ENCODE assay signal across 8 cellular contexts in the genomic region with DNA sequence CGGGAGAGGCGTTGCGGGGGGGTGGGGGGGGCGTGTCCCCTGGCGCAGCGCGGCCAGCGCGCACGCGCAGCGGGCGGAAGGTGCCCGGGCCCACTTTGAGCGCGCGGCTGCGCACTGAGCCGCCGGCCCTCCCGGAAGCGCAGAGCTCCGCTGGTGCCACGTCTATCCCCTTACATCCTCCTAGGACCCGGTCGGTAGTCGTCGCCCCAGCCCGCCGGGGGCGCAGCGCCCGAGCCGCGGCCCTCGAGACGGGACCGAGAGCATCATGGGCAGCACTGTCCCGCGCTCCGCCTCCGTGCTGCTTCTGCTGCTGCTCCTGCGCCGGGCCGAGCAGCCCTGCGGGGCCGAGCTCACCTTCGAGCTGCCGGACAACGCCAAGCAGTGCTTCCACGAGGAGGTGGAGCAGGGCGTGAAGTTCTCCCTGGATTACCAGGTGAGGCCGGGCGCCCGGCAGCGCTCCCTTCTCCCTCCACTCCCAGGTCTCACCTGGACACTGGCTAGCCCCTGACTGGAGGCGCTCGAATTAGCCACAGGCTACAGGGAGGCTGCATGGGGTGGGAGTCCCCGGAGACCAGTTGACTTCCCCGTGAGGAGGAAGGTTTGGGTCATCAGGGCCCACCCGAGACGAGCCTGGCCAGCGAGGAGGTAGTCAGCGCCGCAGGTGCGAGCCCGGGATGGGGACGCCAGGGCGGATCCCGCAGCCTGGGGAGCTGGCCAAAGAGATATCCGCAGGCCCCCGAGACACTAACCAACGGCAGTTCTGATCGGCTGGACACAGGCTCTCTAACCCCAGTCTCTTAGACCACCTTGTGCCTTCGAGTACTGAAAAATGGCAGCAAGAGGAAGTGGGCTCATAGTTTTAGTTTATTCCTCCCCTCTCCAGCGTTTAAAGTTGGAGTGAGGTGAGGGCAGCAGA. TPM values are rescaled to one million over a fixed set of nuclear protein-coding genes. Genes with fewer than 3 reads are reported as not detected.
A peak's percentile ranks its signal among the peaks of the same experiment; 100 is the strongest.
DNase-seq lines count a peak whose midpoint lies in the region; ATAC-seq and TF ChIP-seq lines count a peak whose summit lies in the region.

A gene (plus strand): TSS at position 128 of the 916 bp plus-strand sequence. CDS start 138 bp downstream, at position 266.

- H3K27ac Mint-ChIP-seq in T-helper 1 cell treated with Interleukin-12 subunit alpha and Interleukin-12 subunit beta and Interleukin-4 antibody, amounts not matched to agents 30 μg/mL and 1 μg/mL, for 36 hours: peak within 1 kb of the TSS; percentile 76

- H3K4me1 ChIP-seq in right cardiac atrium (ENCODE audit: control insufficient read depth, insufficient read depth, low read length) (peaks cover 7% of the 10 kb centered on the region), vagina (peaks cover 31% of the 10 kb centered on the region)

- intact Hi-C loops in right cardiac atrium (cut with DNase I) (no loop called here), vagina (cut with DNase I) (no loop called here)

- H3K27ac ChIP-seq in right cardiac atrium (ENCODE audit: low read length) (no peak within 1 kb of the TSS), vagina (no peak within 1 kb of the TSS)

- H3K27me3 ChIP-seq in right cardiac atrium (ENCODE audit: control insufficient read depth, insufficient read depth): no peaks in the 10 kb centered on the region
- no peaks in the 10 kb centered on the region for H3K27me3 ChIP-seq in vagina

- peaks cover 0 to 23% of the 10 kb centered on the region in 2 donors for H3K36me3 ChIP-seq in vagina

- DNase-seq in GM13976 (ENCODE audit: low spot score): peak; percentile 98
- DNase-seq in NCI-H1417 (lab: John Stamatoyannopoulos, UW): peak; percentile 81 to 96 (median 95)
- peak; percentile 59 for DNase-seq in amniotic stem cell (lab: John Stamatoyannopoulos, UW)
- DNase-seq in right cardiac atrium: peak; percentile 80 to 91 (median 89)
- DNase-seq in putamen (ENCODE audit: low spot score): peak; percentile 73
- no peak for DNase-seq in vagina (ENCODE audit: extremely low spot score in 2 of 2)

- H3K4me3 ChIP-seq in right cardiac atrium (ENCODE audit: low read length) (peak within 1 kb of the TSS; percentile 89), vagina (peak within 1 kb of the TSS; percentile 62 to 95)

- ATAC-seq in HG02763 (IDR thresholded peaks at IDR 0.05; ENCODE audit: unreplicated experiment): peak; percentile 93
- peak; percentile 96 to 97 for ATAC-seq in right cardiac atrium

- TF ChIP-seq POLR2A in vagina (IDR thresholded peaks at IDR 0.05): no peak

- peak within 1 kb of the TSS; percentile 92 for H3K4me3 Mint-ChIP-seq in T-helper 1 cell treated with Interleukin-12 subunit alpha and Interleukin-12 subunit beta and Interleukin-4 antibody, amounts not matched to agents 30 μg/mL and 1 μg/mL, for 36 hours

- H3K9me3 Mint-ChIP-seq in T-helper 1 cell treated with Interleukin-12 subunit alpha and Interleukin-12 subunit beta and Interleukin-4 antibody, amounts not matched to agents 30 μg/mL and 1 μg/mL, for 36 hours: no peaks in the 10 kb centered on the region

- H3K27me3 Mint-ChIP-seq in T-helper 1 cell treated with Interleukin-12 subunit alpha and Interleukin-12 subunit beta and Interleukin-4 antibody, amounts not matched to agents 30 μg/mL and 1 μg/mL, for 36 hours (ENCODE audit: low read depth): peaks cover 16% of the 10 kb centered on the region

- in situ Hi-C loops in GM13976 (cut with MboI; ENCODE audit: low sequenced_read_pairs, unreplicated experiment): no loop called here

- WGBS in right cardiac atrium: under 1% methylated on average over 72 of the region's 76 CpGs

- TF ChIP-seq CTCF in GM13976 (IDR thresholded peaks at IDR 0.05; ENCODE audit: borderline replicate concordance, control extremely low read depth, extremely low read depth, insufficient read depth, missing control alignments) (peak; percentile 28), vagina (IDR thresholded peaks at IDR 0.05) (no peak)

- H3K9me3 ChIP-seq in right cardiac atrium (ENCODE audit: control insufficient read depth, low read length): no peaks in the 10 kb centered on the region
- H3K9me3 ChIP-seq in vagina: no peaks in the 10 kb centered on the region

- peaks cover 24% of the 10 kb centered on the region for H3K36me3 Mint-ChIP-seq in T-helper 1 cell treated with Interleukin-12 subunit alpha and Interleukin-12 subunit beta and Interleukin-4 antibody, amounts not matched to agents 30 μg/mL and 1 μg/mL, for 36 hours (ENCODE audit: low read depth)

- peaks cover 21% of the 10 kb centered on the region for H3K4me1 Mint-ChIP-seq in T-helper 1 cell treated with Interleukin-12 subunit alpha and Interleukin-12 subunit beta and Interleukin-4 antibody, amounts not matched to agents 30 μg/mL and 1 μg/mL, for 36 hours (ENCODE audit: low read depth)

RNA-seq across cellular contexts. Expression of the gene that starts here (rescaled TPM):
- total RNA-seq in right cardiac atrium (10 to 100 TPM; 27.5 to 32.8 (median 30.4) TPM), vagina (75.4 TPM)
- 32.6 TPM for polyA plus RNA-seq in right cardiac atrium

Comparison
In these comparisons a context has a peak if more than half of its experiments do, and no peak if none do; other contexts are left out.
1. DNase-seq: peak in GM13976 (single experiment), NCI-H1417 (3 of 3), amniotic stem cell (single experiment), right cardiac atrium (3 of 3) and putamen (single experiment); none in vagina (0 of 2).